Comparison of ENCODE assay signal across 1 cellular context in genomic region chr14:100576091-100577085, GRCh38.
TF ChIP-seq lines count a peak whose summit lies in the region.

No MANE protein-coding gene starts in this region.

TF ChIP-seq in IMR-90, 13 proteins besides CTCF, POLR2A, EP300 and RAD21 (continued from another document):
- TF ChIP-seq MAZ (IDR thresholded peaks at IDR 0.05; ENCODE audit: borderline replicate concordance, low read depth, low read length), result no peak
- TF ChIP-seq, protein P1, sequence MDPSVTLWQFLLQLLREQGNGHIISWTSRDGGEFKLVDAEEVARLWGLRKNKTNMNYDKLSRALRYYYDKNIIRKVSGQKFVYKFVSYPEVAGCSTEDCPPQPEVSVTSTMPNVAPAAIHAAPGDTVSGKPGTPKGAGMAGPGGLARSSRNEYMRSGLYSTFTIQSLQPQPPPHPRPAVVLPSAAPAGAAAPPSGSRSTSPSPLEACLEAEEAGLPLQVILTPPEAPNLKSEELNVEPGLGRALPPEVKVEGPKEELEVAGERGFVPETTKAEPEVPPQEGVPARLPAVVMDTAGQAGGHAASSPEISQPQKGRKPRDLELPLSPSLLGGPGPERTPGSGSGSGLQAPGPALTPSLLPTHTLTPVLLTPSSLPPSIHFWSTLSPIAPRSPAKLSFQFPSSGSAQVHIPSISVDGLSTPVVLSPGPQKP (IDR thresholded peaks at IDR 0.05; ENCODE audit: borderline replicate concordance, low read depth, low read length), result no peak
- TF ChIP-seq FOS (IDR thresholded peaks at IDR 0.05; ENCODE audit: low read depth, low read length), result no peak
- TF ChIP-seq USF2 (IDR thresholded peaks at IDR 0.05; ENCODE audit: low read depth, low read length), result no peak
